In the genomic region with DNA sequence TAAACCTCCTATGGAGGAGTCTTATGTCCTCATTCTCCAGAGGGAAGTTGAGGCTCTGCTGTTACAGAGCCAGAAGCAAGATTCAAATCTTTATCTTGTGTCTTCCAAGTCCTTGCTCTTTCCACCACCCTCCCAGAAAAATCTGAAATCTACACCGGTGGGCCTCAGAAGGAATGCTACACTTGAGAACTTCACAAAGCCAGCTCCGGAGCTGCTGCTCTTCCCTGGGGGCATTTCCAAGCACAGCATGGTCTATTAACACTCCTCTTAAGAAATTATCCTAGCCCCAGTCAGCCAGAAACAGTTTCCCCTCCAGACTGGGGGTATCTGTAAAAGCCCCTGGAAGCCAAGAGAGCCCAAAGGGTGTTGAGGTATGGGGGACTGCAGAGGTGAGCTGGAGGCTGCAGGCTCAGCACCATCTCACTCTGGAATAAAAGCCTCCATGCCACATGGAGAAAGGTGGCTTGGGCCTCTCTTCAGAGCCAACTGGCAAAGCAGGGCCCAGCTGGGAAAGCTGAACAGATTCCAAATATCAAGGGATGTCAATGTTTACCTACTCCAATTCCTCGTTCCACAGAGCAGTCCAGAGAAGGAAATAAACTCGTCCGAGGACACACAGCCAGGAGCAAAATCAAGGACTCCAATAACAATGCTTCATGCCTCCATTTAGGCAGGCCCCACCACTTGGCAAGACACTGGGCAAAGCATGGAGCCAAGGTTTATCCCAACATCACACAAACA, we compare ENCODE assay signal across 8 cellular contexts. TPM values are rescaled to one million over a fixed set of nuclear protein-coding genes. Genes with fewer than 3 reads are reported as not detected.
DNase-seq lines count a peak whose midpoint lies in the region; ATAC-seq and TF ChIP-seq lines count a peak whose summit lies in the region.

No MANE protein-coding gene starts in this region.

- TF ChIP-seq POLR2A in testis (IDR thresholded peaks at IDR 0.05): no peak

- peak overlapping the region; percentile 97 for H3K27ac Mint-ChIP-seq in CD8-positive, alpha-beta T cell

- no peak overlapping the region for H3K9ac ChIP-seq in trophoblast cell (ENCODE audit: low read length)

- peak overlapping the region; percentile 99; the same call in 1 of the 2 replicates for H3K4me2 ChIP-seq in OCI-LY7 (ENCODE audit: low read length)
- peak overlapping the region; percentile 32 for H3K4me2 ChIP-seq in trophoblast cell (ENCODE audit: low read length)

- peak overlapping the region; percentile 10 for H3K18ac ChIP-seq in trophoblast cell (ENCODE audit: low read length)

- no peak overlapping the region for H2BK12ac ChIP-seq in trophoblast cell (ENCODE audit: low read length)

- peaks cover 83% of the 10 kb centered on the region for H4K20me1 ChIP-seq in OCI-LY7 (ENCODE audit: insufficient read depth, low read length)

- no peak overlapping the region for H2BK120ac ChIP-seq in trophoblast cell (ENCODE audit: insufficient read depth, low read length, poor library complexity)

- H4K8ac ChIP-seq in trophoblast cell (ENCODE audit: low read depth, low read length): no peak overlapping the region

- no peak overlapping the region for H4K12ac ChIP-seq in trophoblast cell (ENCODE audit: low read depth, low read length)

- no peak overlapping the region for H4K91ac ChIP-seq in trophoblast cell (ENCODE audit: low read depth, low read length)

- peaks cover 2% of the 10 kb centered on the region for H3K36me3 Mint-ChIP-seq in CD8-positive, alpha-beta T cell

- no peak overlapping the region for H3K27ac ChIP-seq in CD8-positive, alpha-beta T cell (ENCODE audit: low read depth, low read length)
- H3K27ac ChIP-seq in OCI-LY7 (ENCODE audit: low read depth, low read length, poor library complexity, severe bottlenecking): no peak overlapping the region
- H3K27ac ChIP-seq in coronary artery: peak overlapping the region; percentile 44 to 96
- H3K27ac ChIP-seq in trophoblast cell (ENCODE audit: low read depth, low read length): peak overlapping the region; percentile 34
- H3K27ac ChIP-seq in testis: peak overlapping the region in 1 of 2 donors; percentile 63

- no peak for TF ChIP-seq CTCF in CD8-positive, alpha-beta T cell (IDR thresholded peaks at IDR 0.05)
- TF ChIP-seq CTCF in OCI-LY7 (conservative IDR thresholded peaks at IDR 0.05; ENCODE audit: low read length): no peak
- no peak for TF ChIP-seq CTCF in coronary artery (IDR thresholded peaks at IDR 0.05)
- TF ChIP-seq CTCF in testis (IDR thresholded peaks at IDR 0.05): no peak

- peaks cover 96% of the 10 kb centered on the region for H3K4me1 Mint-ChIP-seq in CD8-positive, alpha-beta T cell (ENCODE audit: low read depth)

- peaks cover 100% of the 10 kb centered on the region for H3K79me2 ChIP-seq in OCI-LY7 (ENCODE audit: insufficient read depth, low read depth, low read length)
- H3K79me2 ChIP-seq in trophoblast cell (ENCODE audit: control insufficient read depth, insufficient read depth, low read length, poor library complexity): peaks cover 36% of the 10 kb centered on the region

- H2AFZ ChIP-seq in OCI-LY7 (ENCODE audit: low read length): no peak overlapping the region
- no peak overlapping the region for H2AFZ ChIP-seq in trophoblast cell (ENCODE audit: insufficient read depth, low read length, poor library complexity)

- H3K79me1 ChIP-seq in trophoblast cell (ENCODE audit: low read length): peaks cover 30% of the 10 kb centered on the region

- H3K36me3 ChIP-seq in CD8-positive, alpha-beta T cell (ENCODE audit: insufficient read depth, low read length): no peaks in the 10 kb centered on the region
- H3K36me3 ChIP-seq in OCI-LY7 (ENCODE audit: insufficient read depth, low read length) (peaks cover 43% of the 10 kb centered on the region), trophoblast cell (ENCODE audit: control insufficient read depth in 1 of 2, insufficient read depth in 2 of 2, low read length in 2 of 2) (no peaks in the 10 kb centered on the region), testis (ENCODE audit: low read depth, missing control alignments) (no peaks in the 10 kb centered on the region)

- H2AK5ac ChIP-seq in trophoblast cell (ENCODE audit: low read length): no peak overlapping the region

- BruUV-seq in OCI-LY7 (replicated peaks; lab: Mats Ljungman, UMichigan): no TSS peak

- H3K4me3 ChIP-seq in CD8-positive, alpha-beta T cell (ENCODE audit: low read depth, low read length): no peak overlapping the region
- H3K4me3 ChIP-seq in OCI-LY7 (ENCODE audit: low read depth, low read length, poor library complexity, severe bottlenecking) (no peak overlapping the region), coronary artery (no peak overlapping the region), trophoblast cell (ENCODE audit: low read depth, low read length) (no peak overlapping the region), testis (no peak overlapping the region)

- ATAC-seq in CD8-positive, alpha-beta T cell: no peak
- no peak for ATAC-seq in HG02588 (IDR thresholded peaks at IDR 0.05; ENCODE audit: unreplicated experiment)

- CTCF ChIA-PET in CD8-positive, alpha-beta T cell (lab: Charles Lee): interaction anchor here (0.5 to 10.8 kb wide), 9 partner anchors 9 to 81 kb away, joined by 3 to 146 read pairs (median 4); no protein-coding TSS in a partner anchor
- CTCF ChIA-PET in OCI-LY7 (lab: Charles Lee; ENCODE audit: unreplicated experiment): no interaction called here

- no peaks in the 10 kb centered on the region for H3K9me3 ChIP-seq in CD8-positive, alpha-beta T cell (ENCODE audit: low read length)
- H3K9me3 ChIP-seq in OCI-LY7 (ENCODE audit: low read length): no peaks in the 10 kb centered on the region
- no peaks in the 10 kb centered on the region for H3K9me3 ChIP-seq in trophoblast cell (ENCODE audit: insufficient read depth, low read depth, low read length)
- H3K9me3 ChIP-seq in testis: no peaks in the 10 kb centered on the region

- no CpG with 5 or more reads among the region's 5 CpGs for WGBS in trophoblast cell (ENCODE audit: extremely low coverage, insufficient coverage, insufficient read length)
- WGBS in testis, 2 donors: 38 to 45% methylated on average over 5 of the region's 5 CpGs

- no peaks in the 10 kb centered on the region for H3K27me3 Mint-ChIP-seq in CD8-positive, alpha-beta T cell (ENCODE audit: low read depth)

- POLR2A ChIA-PET in CD8-positive, alpha-beta T cell (lab: Charles Lee): interaction anchor here (0.6 to 12.9 kb wide), 5 partner anchors 9 to 351 kb away, joined by 3 to 219 read pairs (median 4); a partner anchor contains a TSS
- POLR2A ChIA-PET in OCI-LY7 (lab: Charles Lee): interaction anchor here (0.7 to 1.5 kb wide), 3 partner anchors 9 to 1100 kb away, joined by 3 to 4 read pairs (median 3); a partner anchor contains a TSS

- H3K14ac ChIP-seq in trophoblast cell (ENCODE audit: low read length): no peak overlapping the region

- DNase-seq in CD8-positive, alpha-beta T cell: no peak
- no peak for DNase-seq in OCI-LY7 (ENCODE audit: low spot score)
- peak; percentile 47 for DNase-seq in coronary artery (ENCODE audit: low spot score)
- no peak for DNase-seq in trophoblast cell
- no peak for DNase-seq in testis
- no peak for DNase-seq in HuH-7.5 (ENCODE audit: low spot score)
- DNase-seq in NCI-H187 (lab: John Stamatoyannopoulos, UW): no peak

- H3K27me3 ChIP-seq in CD8-positive, alpha-beta T cell (ENCODE audit: insufficient read depth, low read length): no peaks in the 10 kb centered on the region
- H3K27me3 ChIP-seq in trophoblast cell (ENCODE audit: insufficient read depth, low read length) (no peaks in the 10 kb centered on the region), testis (no peaks in the 10 kb centered on the region)

- H3K4me1 ChIP-seq in CD8-positive, alpha-beta T cell (ENCODE audit: insufficient read depth, low read length): peaks cover 98% of the 10 kb centered on the region
- H3K4me1 ChIP-seq in OCI-LY7 (ENCODE audit: insufficient read depth, low read length, poor library complexity, severe bottlenecking): peaks cover 100% of the 10 kb centered on the region
- peaks cover 71 to 77% of the 10 kb centered on the region in 2 experiments for H3K4me1 ChIP-seq in trophoblast cell (ENCODE audit: control insufficient read depth in 1 of 2, insufficient read depth in 2 of 2, low read length in 2 of 2)
- H3K4me1 ChIP-seq in testis: peaks cover 89% of the 10 kb centered on the region

- peak overlapping the region; percentile 55 for H3K4ac ChIP-seq in trophoblast cell (ENCODE audit: low read depth, low read length)

- no peaks in the 10 kb centered on the region for H3K9me3 Mint-ChIP-seq in CD8-positive, alpha-beta T cell

- no peak overlapping the region for H2BK5ac ChIP-seq in trophoblast cell (ENCODE audit: low read depth, low read length, poor library complexity)

- intact Hi-C loops in CD8-positive, alpha-beta T cell (cut with DNase I, micrococcal nuclease): loop anchor here (2.0 to 5.0 kb wide), 2 partner anchors 22 to 37 kb away; no protein-coding TSS in a partner anchor
- intact Hi-C loops in OCI-LY7 (cut with micrococcal nuclease; ENCODE audit: unreplicated experiment) (no loop called here), testis (cut with DNase I; ENCODE audit: low total_unique reads) (no loop called here)

- H3K4me3 Mint-ChIP-seq in CD8-positive, alpha-beta T cell: peak overlapping the region; percentile 11

- H3K9me2 ChIP-seq in OCI-LY7 (ENCODE audit: insufficient read depth, low read length): no peaks in the 10 kb centered on the region

- no peak overlapping the region for H3K23ac ChIP-seq in trophoblast cell (ENCODE audit: low read length)

RNA-seq across cellular contexts. Expression of a gene that starts 36.1 kb away (rescaled TPM):
- total RNA-seq in CD8-positive, alpha-beta T cell: 10 to 100 TPM; 39.4 to 39.8 TPM
- 5.8 and 6.0 TPM in 2 replicates for total RNA-seq in OCI-LY7 (2014; rRNA removed; shearing (Covaris generic))
- total RNA-seq in OCI-LY7 (2022) (14.5 and 14.6 TPM in 2 replicates), testis (10 to 100 TPM; 74.8 to 85.6 TPM)
- 19.1 and 19.3 TPM in 2 replicates for polyA plus RNA-seq in trophoblast cell (2013)
- polyA plus RNA-seq in testis (ENCODE audit: insufficient read depth, low read depth, low replicate concordance): 184 TPM

Comparison
In these comparisons a context has a peak if more than half of its experiments do, and no peak if none do; other contexts are left out.
1. H3K27ac ChIP-seq: peak in coronary artery (2 of 2) and trophoblast cell (single experiment); none in CD8-positive, alpha-beta T cell (single experiment) and OCI-LY7 (single experiment).
2. intact Hi-C loops: an anchor here in CD8-positive, alpha-beta T cell (2.0 to 5.0 kb wide); none called in OCI-LY7 and testis.